Comparison of ENCODE assay signal across 27 cellular contexts in genomic region chr1:32125313-32125712, GRCh38.
"Had no signal": no experiment of that assay in that cellular context is flagged by ENCODE, and none has a peak within 500 bp of the region (broad histone marks: within the 10 kb centered on the region; RNA-seq: fewer than 3 reads in every experiment).

No MANE protein-coding gene starts in this region.

- H3K4me3 ChIP-seq: hepatocyte, lower lobe of right lung, mucosa of descending colon, pancreas, right lobe of liver, tibial artery had no signal

- H3K36me3 ChIP-seq: lower lobe of right lung, pancreas, right lobe of liver had no signal

- H3K9me3 ChIP-seq: lower lobe of right lung, mucosa of descending colon, pancreas, right lobe of liver, tibial artery had no signal

- H3K27me3 ChIP-seq: hepatocyte, pancreas, right lobe of liver, tibial artery had no signal

- H3K27me3 Mint-ChIP-seq: activated T-helper 17 cell treated with anti-CD3 and anti-CD28 coated beads, Interleukin-2, amount 50 U/mL, for 72 hours; brain; stimulated activated naive CD8-positive, alpha-beta T cell treated with anti-CD3 and anti-CD28 coated beads, Interleukin-15, amount 100 ng/mL, for 72 hours had no signal

- H3K4me1 ChIP-seq: pancreas, right lobe of liver had no signal

- H3K9me3 Mint-ChIP-seq: activated naive CD4-positive, alpha-beta T cell treated with anti-CD3 and anti-CD28 coated beads, Interleukin-2, amount 50 U/mL, for 72 hours; activated T-helper 17 cell treated with anti-CD3 and anti-CD28 coated beads, Interleukin-2, amount 50 U/mL, for 72 hours; brain; immature natural killer cell; nephron progenitor cell; stimulated activated effector memory CD8-positive, alpha-beta T cell treated with anti-CD3 and anti-CD28 coated beads, Interleukin-12 subunit alpha, Interleukin-12 subunit beta, amount 100 ng/mL, for 72 hours; stimulated activated naive CD8-positive, alpha-beta T cell treated with anti-CD3 and anti-CD28 coated beads, Interleukin-15, amount 100 ng/mL, for 72 hours had no signal

- H3K4me3 Mint-ChIP-seq: activated CD8-positive, alpha-beta T cell treated with anti-CD3 and anti-CD28 coated beads, Interleukin-2, amount 10 ng/mL, durations not matched to agents 7 days and 5 days; activated T-helper 17 cell treated with anti-CD3 and anti-CD28 coated beads, Interleukin-2, amount 50 U/mL, for 72 hours; brain; immature natural killer cell; nephron progenitor cell; stimulated activated effector memory CD8-positive, alpha-beta T cell treated with anti-CD3 and anti-CD28 coated beads, Interleukin-12 subunit alpha, Interleukin-12 subunit beta, amount 100 ng/mL, for 72 hours; stimulated activated naive CD8-positive, alpha-beta T cell treated with anti-CD3 and anti-CD28 coated beads, Interleukin-15, amount 100 ng/mL, for 72 hours had no signal

- ATAC-seq: activated CD8-positive, alpha-beta T cell treated with anti-CD3 and anti-CD28 coated beads, Interleukin-2, amount 10 ng/mL, durations not matched to agents 7 days and 5 days; activated naive CD4-positive, alpha-beta T cell treated with anti-CD3 and anti-CD28 coated beads, Interleukin-2, amount 50 U/mL, for 72 hours; activated T-helper 17 cell treated with anti-CD3 and anti-CD28 coated beads, Interleukin-2, amount 50 U/mL, for 72 hours; left lobe of liver; lower lobe of right lung; mucosa of descending colon; pancreas; right lobe of liver; stimulated activated effector memory CD8-positive, alpha-beta T cell treated with anti-CD3 and anti-CD28 coated beads, Interleukin-12 subunit alpha, Interleukin-12 subunit beta, amount 100 ng/mL, for 72 hours; stimulated activated naive CD8-positive, alpha-beta T cell treated with anti-CD3 and anti-CD28 coated beads, Interleukin-15, amount 100 ng/mL, for 72 hours had no signal

- DNase-seq: activated CD4-positive, alpha-beta T cell treated with anti-CD3 and anti-CD28 coated beads, Interleukin-2, amount 50 U/mL, for 1 hour; activated CD4-positive, CD25-positive, alpha-beta regulatory T cell treated with anti-CD3 and anti-CD28 coated beads, Interleukin-2, amount 50 U/mL, for 72 hours; activated CD8-positive, alpha-beta T cell treated with anti-CD3 and anti-CD28 coated beads, Interleukin-2, amount 10 ng/mL, durations not matched to agents 7 days and 5 days; aorta; dermis blood vessel endothelial cell; effector CD8-positive, alpha-beta T cell; erythroblast; foreskin melanocyte; glutamatergic neuron; immature natural killer cell; lower lobe of right lung; mesendoderm; mucosa of descending colon; nephron progenitor cell; pancreas; right lobe of liver; small intestine; stimulated activated CD4-positive, alpha-beta T cell treated with anti-CD3 and anti-CD28 coated beads, Interleukin-2, amount 100 ng/mL, for 24 hours; stimulated activated naive CD8-positive, alpha-beta T cell treated with anti-CD3 and anti-CD28 coated beads, Interleukin-15, amount 100 ng/mL, for 72 hours; tibial artery had no signal

- H3K36me3 Mint-ChIP-seq: immature natural killer cell had no signal

- H3K27ac Mint-ChIP-seq: activated CD8-positive, alpha-beta T cell treated with anti-CD3 and anti-CD28 coated beads, Interleukin-2, amount 10 ng/mL, durations not matched to agents 7 days and 5 days; activated naive CD4-positive, alpha-beta T cell treated with anti-CD3 and anti-CD28 coated beads, Interleukin-2, amount 50 U/mL, for 72 hours; activated T-helper 17 cell treated with anti-CD3 and anti-CD28 coated beads, Interleukin-2, amount 50 U/mL, for 72 hours; brain; nephron progenitor cell; stimulated activated effector memory CD8-positive, alpha-beta T cell treated with anti-CD3 and anti-CD28 coated beads, Interleukin-12 subunit alpha, Interleukin-12 subunit beta, amount 100 ng/mL, for 72 hours; stimulated activated naive CD8-positive, alpha-beta T cell treated with anti-CD3 and anti-CD28 coated beads, Interleukin-15, amount 100 ng/mL, for 72 hours had no signal

- H3K27ac ChIP-seq: hepatocyte, lower lobe of right lung, pancreas, right lobe of liver, tibial artery, VCaP had no signal
